In the genomic region with DNA sequence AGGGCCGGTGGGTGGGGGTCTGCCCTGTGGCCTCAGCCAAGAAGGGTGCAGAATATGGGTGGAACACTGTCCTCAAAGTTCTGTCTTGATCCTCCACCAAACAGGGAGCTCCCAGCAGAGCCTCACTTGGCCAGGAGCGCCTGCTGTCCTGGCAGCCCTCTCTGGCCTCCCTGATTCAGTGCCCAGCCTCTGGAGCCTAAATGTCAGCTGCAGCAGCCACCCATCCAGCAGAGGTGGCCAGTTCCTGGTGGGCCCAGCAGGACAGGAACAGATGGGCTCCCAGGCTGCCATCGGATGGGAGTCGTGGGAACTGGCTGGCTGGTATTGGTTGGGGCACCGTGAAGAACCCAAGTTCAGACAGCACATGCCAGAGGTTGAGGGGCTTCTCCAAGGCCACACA, we compare ENCODE assay signal across 35 cellular contexts. TPM values are rescaled to one million over a fixed set of nuclear protein-coding genes. Genes with fewer than 3 reads are reported as not detected.
DNase-seq lines count a peak whose midpoint lies in the region; ATAC-seq, FAIRE-seq and TF ChIP-seq lines count a peak whose summit lies in the region.
"Had no signal": no experiment of that assay in that cellular context is flagged by ENCODE, and none has a peak within 500 bp of the region (broad histone marks: within the 10 kb centered on the region; RNA-seq: fewer than 3 reads in every experiment).

No MANE protein-coding gene starts in this region.

- POLR2A ChIA-PET in HepG2 (lab: Yijun Ruan, JAX), result interaction anchor here (0.8 to 4.2 kb wide), 3 partner anchors 13 to 54 kb away, joined by 3 to 120 read pairs (median 43); a partner anchor contains a TSS

- H3K36me3 ChIP-seq in HepG2 (replicated peaks in 1 of 2; ENCODE audit: control insufficient read depth in 1 of 2, insufficient read depth in 2 of 2, low read length in 2 of 2) (peaks cover 0 to 6% of the 10 kb centered on the region in 2 experiments; a peak in 3 of 5 replicates), right lobe of liver (peaks cover 0 to 38% (median 3%) of the 10 kb centered on the region in 4 donors), hepatocyte (replicated peaks; ENCODE audit: insufficient read depth, low read depth) (no peaks in the 10 kb centered on the region), thymus (ENCODE audit: control insufficient read depth, insufficient read depth) (peaks cover 66% of the 10 kb centered on the region)

- H4K20me1 ChIP-seq in HepG2 (ENCODE audit: insufficient read depth, low read length) (no peaks in the 10 kb centered on the region), hepatocyte (ENCODE audit: insufficient read depth, poor library complexity, severe bottlenecking) (no peaks in the 10 kb centered on the region)

- intact Hi-C loops in HepG2 (cut with micrococcal nuclease; ENCODE audit: unreplicated experiment) (no loop called here), right lobe of liver (cut with DNase I) (no loop called here)

- TF ChIP-seq EP300 in HepG2 (IDR thresholded peaks at IDR 0.05; ENCODE audit: low read depth in 2 of 2, low read length in 2 of 2) (no peak), HepG2 (CRISPR knock-in tag; IDR thresholded peaks at IDR 0.05; ENCODE audit: borderline replicate concordance) (no peak)

- CTCF ChIA-PET in HepG2 (lab: Yijun Ruan, JAX; ENCODE audit: low intra/inter-chr PET ratio, low total read pairs), result no interaction called here

- TF ChIP-seq POLR2A in HepG2 (IDR thresholded peaks at IDR 0.05; ENCODE audit: insufficient read depth in 1 of 2, low read depth in 2 of 2, low read length in 2 of 2) (no peak), right lobe of liver (IDR thresholded peaks at IDR 0.05) (no peak)

- no peak overlapping the region for H3K4me2 ChIP-seq in HepG2 (ENCODE audit: low read depth, low read length)
- no peak overlapping the region for H3K4me2 ChIP-seq in hepatocyte

- H3K9me3 ChIP-seq in HepG2 (ENCODE audit: low read length) (no peaks in the 10 kb centered on the region), right lobe of liver (no peaks in the 10 kb centered on the region), hepatocyte (ENCODE audit: low read depth) (no peaks in the 10 kb centered on the region), thymus (ENCODE audit: control insufficient read depth) (peaks cover 1% of the 10 kb centered on the region)
- H3K9me3 ChIP-seq: esophagus muscularis mucosa, heart left ventricle, psoas muscle had no signal

- WGBS in HepG2 (ENCODE audit: low lambda C conversion rate), result 87% methylated on average over 3 of the region's 5 CpGs
- WGBS in right lobe of liver (ENCODE audit: insufficient coverage, low coverage, low lambda C conversion rate, missing lambda C conversion rate), result no CpG with 5 or more reads among the region's 5 CpGs
- 98% methylated on average over 5 of the region's 5 CpGs for WGBS in hepatocyte (ENCODE audit: low lambda C conversion rate, missing lambda C conversion rate)
- 93% methylated on average over 5 of the region's 5 CpGs for WGBS in thymus

- H3K27me3 ChIP-seq in HepG2 (ENCODE audit: control insufficient read depth in 1 of 2, insufficient read depth in 2 of 2, low read length in 2 of 2), result no peaks in the 10 kb centered on the region; a peak in 1 of 5 replicates
- no peaks in the 10 kb centered on the region for H3K27me3 ChIP-seq in right lobe of liver
- H3K27me3 ChIP-seq in hepatocyte, result no peaks in the 10 kb centered on the region
- no peaks in the 10 kb centered on the region for H3K27me3 ChIP-seq in thymus (ENCODE audit: control insufficient read depth, insufficient read depth)
- H3K27me3 ChIP-seq: brain microvascular endothelial cell, dorsolateral prefrontal cortex, esophagus muscularis mucosa, foreskin keratinocyte, heart left ventricle had no signal

- H3K4me1 ChIP-seq in HepG2 (ENCODE audit: insufficient read depth, low read length) (peaks cover 28% of the 10 kb centered on the region), right lobe of liver (peaks cover 0 to 13% (median 3%) of the 10 kb centered on the region in 4 donors), hepatocyte (ENCODE audit: insufficient read depth) (peaks cover 6% of the 10 kb centered on the region), thymus (ENCODE audit: control insufficient read depth, insufficient read depth, low read length) (peaks cover 16% of the 10 kb centered on the region)
- H3K4me1 ChIP-seq: foreskin keratinocyte had no signal

- no peak overlapping the region for H3K27ac Mint-ChIP-seq in osteocyte (ENCODE audit: unreplicated experiment)
- H3K27ac Mint-ChIP-seq: H9, type B pancreatic cell had no signal

- BruUV-seq in HepG2 (replicated peaks; lab: Mats Ljungman, UMichigan), result no TSS peak

- ATAC-seq in HepG2 (no peak), right lobe of liver (no peak)
- ATAC-seq: foreskin keratinocyte, heart left ventricle, PC-3, psoas muscle had no signal

- H3K4me1 Mint-ChIP-seq in osteocyte (ENCODE audit: unreplicated experiment), result peaks cover 22% of the 10 kb centered on the region

- H3K27me3 Mint-ChIP-seq in osteocyte (ENCODE audit: unreplicated experiment), result no peaks in the 10 kb centered on the region
- H3K27me3 Mint-ChIP-seq: type B pancreatic cell had no signal

- in situ Hi-C loops in HepG2 (cut with HindIII; ENCODE audit: extremely low pct_ligation_motif_present, low pct_unique_long_range_greater_than_20kb), result no loop called here

- no peak for TF ChIP-seq RAD21 in HepG2 (CRISPR knock-in tag; IDR thresholded peaks at IDR 0.05)

- no peak overlapping the region for H3K4me3 Mint-ChIP-seq in osteocyte (ENCODE audit: unreplicated experiment)
- H3K4me3 Mint-ChIP-seq: type B pancreatic cell had no signal

- no peak overlapping the region for H3K4me3 ChIP-seq in HepG2 (replicated peaks in 1 of 3; ENCODE audit: insufficient read depth in 1 of 3, low read depth in 2 of 3, low read length in 3 of 3)
- no peak overlapping the region for H3K4me3 ChIP-seq in right lobe of liver
- no peak overlapping the region for H3K4me3 ChIP-seq in hepatocyte
- H3K4me3 ChIP-seq in thymus (ENCODE audit: low read length), result no peak overlapping the region
- H3K4me3 ChIP-seq: dorsolateral prefrontal cortex, esophagus muscularis mucosa, heart left ventricle, psoas muscle, SK-N-MC had no signal

- H3K27ac ChIP-seq in HepG2 (ENCODE audit: extremely low read length, insufficient read depth, low read length) (no peak overlapping the region), right lobe of liver (no peak overlapping the region), hepatocyte (no peak overlapping the region), thymus (ENCODE audit: low read depth) (peak overlapping the region; percentile 18)
- H3K27ac ChIP-seq: brain microvascular endothelial cell, dorsolateral prefrontal cortex, esophagus muscularis mucosa, foreskin keratinocyte, heart left ventricle, HL-60, psoas muscle, SK-N-MC had no signal

- no peak for FAIRE-seq in HepG2 (lab: Jason Lieb, UNC)
- FAIRE-seq: endometrium, kidney had no signal

- H2AFZ ChIP-seq in HepG2 (ENCODE audit: low read length) (no peak overlapping the region), hepatocyte (no peak overlapping the region)

- no peaks in the 10 kb centered on the region for H3K9me2 ChIP-seq in hepatocyte (replicated peaks; ENCODE audit: insufficient read depth)

- no peaks in the 10 kb centered on the region for H3K79me2 ChIP-seq in HepG2 (ENCODE audit: insufficient read depth, low read length)
- H3K79me2 ChIP-seq in hepatocyte, result peaks cover 12% of the 10 kb centered on the region

- peaks cover 26% of the 10 kb centered on the region for H3K36me3 Mint-ChIP-seq in osteocyte (ENCODE audit: unreplicated experiment)

- H3K9me3 Mint-ChIP-seq in osteocyte (ENCODE audit: unreplicated experiment), result no peaks in the 10 kb centered on the region
- H3K9me3 Mint-ChIP-seq: H9, type B pancreatic cell had no signal

- no peak for DNase-seq in HepG2 (ENCODE audit: low spot score)
- DNase-seq in right lobe of liver, result no peak
- peak; percentile 3 for DNase-seq in hepatocyte (ENCODE audit: low spot score)
- DNase-seq in NCI-H146 treated with DMSO at 0.1 percent for 48 hours (lab: John Stamatoyannopoulos, UW; ENCODE audit: unreplicated experiment), result no peak
- DNase-seq in osteocyte (ENCODE audit: extremely low spot score, unreplicated experiment), result no peak
- DNase-seq: activated CD4-positive, alpha-beta T cell treated with anti-CD3 and anti-CD28 coated beads, Interleukin-2, amount 50 U/mL, for 1 hour; activated CD4-positive, CD25-positive, alpha-beta regulatory T cell; activated naive CD4-positive, alpha-beta T cell treated with anti-CD3 and anti-CD28 coated beads, Interleukin-2, amount 50 U/mL, for 16 hours; amygdala; brain microvascular endothelial cell; DMS153; dorsolateral prefrontal cortex; foreskin keratinocyte; H9; heart left ventricle; kidney; NCI-H1417 treated with DMSO at 0.1 percent for 48 hours; NCI-H2081; NCI-H226; NCI-H526 treated with DMSO at 0.1 percent for 48 hours; NK-92 treated with Interleukin-12 subunit alpha and Interleukin-12 subunit beta, amount 100 ng/mL, for 24 hours; nucleus accumbens; PC-3; psoas muscle; stimulated activated CD4-positive, alpha-beta T cell treated with anti-CD3 and anti-CD28 coated beads, Interleukin-4, amount 100 ng/mL, for 4 hours; substantia nigra; T-helper 1 cell had no signal

- TF ChIP-seq CTCF in HepG2 (CRISPR knock-in tag; IDR thresholded peaks at IDR 0.05) (no peak), right lobe of liver (IDR thresholded peaks at IDR 0.05) (no peak), hepatocyte (IDR thresholded peaks at IDR 0.05; ENCODE audit: poor library complexity) (no peak), osteocyte (IDR thresholded peaks at IDR 0.05) (no peak)

- H3K9ac ChIP-seq in HepG2 (ENCODE audit: insufficient read depth, low read depth, low read length), result no peak overlapping the region

RNA-seq across cellular contexts. Expression of a gene that starts 1.8 kb away (rescaled TPM):
- total RNA-seq in HepG2 (2016; rRNA removed; fragmentation: Illumina TruSeq; extraction: Trizol) (9.9 and 10.3 TPM in 2 replicates), right lobe of liver (10 to 100 TPM; 13.5 to 20.3 (median 18.6) TPM), hepatocyte (22.4 and 26.9 TPM in 2 replicates), osteocyte (36.1 and 37.5 TPM in 2 replicates)
- 7.1 and 12.3 TPM in 2 replicates for total RNA-seq in HepG2 (2016; cell fraction: cytosol; rRNA removed; fragmentation: Illumina TruSeq; extraction: Trizol; ENCODE audit: low read depth)
- total RNA-seq in HepG2 (2016; cell fraction: insoluble cytoplasmic fraction; rRNA removed; fragmentation: Illumina TruSeq; extraction: Trizol), result 10.7 and 11.6 TPM in 2 replicates
- total RNA-seq in HepG2 (2016; cell fraction: membrane; rRNA removed; fragmentation: Illumina TruSeq; extraction: Trizol), result 12.0 and 15.3 TPM in 2 replicates
- total RNA-seq in HepG2 (2016; cell fraction: nucleus; rRNA removed; fragmentation: Illumina TruSeq; extraction: Trizol), result 6.2 and 7.0 TPM in 2 replicates
- polyA plus RNA-seq in HepG2 (2011; rRNA removed) (16.3 and 17.6 TPM in 2 replicates), hepatocyte (42.6 and 46.7 TPM in 2 replicates), thymus (52.9 TPM)
- polyA plus RNA-seq in HepG2 (2011; cell fraction: cytosol; rRNA removed), result 16.8 and 22.4 TPM in 2 replicates
- 10.1 and 12.6 TPM in 2 replicates for polyA plus RNA-seq in HepG2 (2011; cell fraction: nucleus; rRNA removed)
- polyA plus RNA-seq in HepG2 (2012), result 9.7 and 10.1 TPM in 2 replicates
- 24.0 and 30.1 TPM in 2 replicates for polyA plus RNA-seq in HepG2 (2016; cell fraction: cytosol; fragmentation: Illumina TruSeq; extraction: Trizol; ENCODE audit: low read depth)
- polyA plus RNA-seq in HepG2 (2016; cell fraction: insoluble cytoplasmic fraction; fragmentation: Illumina TruSeq; extraction: Trizol; ENCODE audit: low read depth), result 22.5 and 22.6 TPM in 2 replicates
- polyA plus RNA-seq in HepG2 (2016; cell fraction: membrane; fragmentation: Illumina TruSeq; extraction: Trizol; ENCODE audit: low read depth), result 21.6 and 24.0 TPM in 2 replicates
- polyA plus RNA-seq in HepG2 (2016; cell fraction: nucleus; fragmentation: Illumina TruSeq; extraction: Trizol; ENCODE audit: insufficient read depth, low read depth), result 20.5 and 25.4 TPM in 2 replicates
- 10.8 and 31.8 TPM in 2 replicates for polyA minus RNA-seq in HepG2 (2011; rRNA and poly(A)+ RNA removed; ENCODE audit: low replicate concordance)
- polyA minus RNA-seq in HepG2 (2011; cell fraction: cytosol; rRNA and poly(A)+ RNA removed), result 5.4 and 6.4 TPM in 2 replicates
- polyA minus RNA-seq in HepG2 (2011; cell fraction: nucleus; rRNA and poly(A)+ RNA removed), result 8.2 and 9.4 TPM in 2 replicates

RNA-seq across cellular contexts. Expression of a gene that starts 12.7 kb away (rescaled TPM):
- total RNA-seq in HepG2 (2016; rRNA removed; fragmentation: Illumina TruSeq; extraction: Trizol), result 10.6 and 13.6 TPM in 2 replicates
- 4.8 and 7.7 TPM in 2 replicates for total RNA-seq in HepG2 (2016; cell fraction: cytosol; rRNA removed; fragmentation: Illumina TruSeq; extraction: Trizol; ENCODE audit: low read depth)
- total RNA-seq in HepG2 (2016; cell fraction: insoluble cytoplasmic fraction; rRNA removed; fragmentation: Illumina TruSeq; extraction: Trizol), result 11.7 and 14.6 TPM in 2 replicates
- 11.2 and 12.2 TPM in 2 replicates for total RNA-seq in HepG2 (2016; cell fraction: membrane; rRNA removed; fragmentation: Illumina TruSeq; extraction: Trizol)
- total RNA-seq in HepG2 (2016; cell fraction: nucleus; rRNA removed; fragmentation: Illumina TruSeq; extraction: Trizol), result 12.8 and 13.1 TPM in 2 replicates
- 17.2 and 19.8 TPM in 2 replicates for polyA plus RNA-seq in HepG2 (2011; rRNA removed)
- 21.9 and 24.8 TPM in 2 replicates for polyA plus RNA-seq in HepG2 (2011; cell fraction: cytosol; rRNA removed)
- 29.8 and 34.9 TPM in 2 replicates for polyA plus RNA-seq in HepG2 (2011; cell fraction: nucleus; rRNA removed)
- polyA plus RNA-seq in HepG2 (2012), result 26.4 and 27.7 TPM in 2 replicates
- polyA plus RNA-seq in HepG2 (2016; cell fraction: cytosol; fragmentation: Illumina TruSeq; extraction: Trizol; ENCODE audit: low read depth), result 7.6 and 9.7 TPM in 2 replicates
- 20.5 and 23.3 TPM in 2 replicates for polyA plus RNA-seq in HepG2 (2016; cell fraction: insoluble cytoplasmic fraction; fragmentation: Illumina TruSeq; extraction: Trizol; ENCODE audit: low read depth)
- polyA plus RNA-seq in HepG2 (2016; cell fraction: membrane; fragmentation: Illumina TruSeq; extraction: Trizol; ENCODE audit: low read depth), result 14.5 and 14.9 TPM in 2 replicates
- 24.5 and 32.1 TPM in 2 replicates for polyA plus RNA-seq in HepG2 (2016; cell fraction: nucleus; fragmentation: Illumina TruSeq; extraction: Trizol; ENCODE audit: insufficient read depth, low read depth)
- 8.0 and 13.7 TPM in 2 replicates for polyA minus RNA-seq in HepG2 (2011; rRNA and poly(A)+ RNA removed; ENCODE audit: low replicate concordance)
- polyA minus RNA-seq in HepG2 (2011; cell fraction: cytosol; rRNA and poly(A)+ RNA removed), result 12.6 and 14.8 TPM in 2 replicates
- 9.7 and 13.4 TPM in 2 replicates for polyA minus RNA-seq in HepG2 (2011; cell fraction: nucleus; rRNA and poly(A)+ RNA removed)
- total RNA-seq in right lobe of liver, result 10 to 100 TPM; 17.8 to 64.2 (median 31.2) TPM
- total RNA-seq in hepatocyte, result 9.5 and 15.3 TPM in 2 replicates
- 44.7 and 47.7 TPM in 2 replicates for polyA plus RNA-seq in hepatocyte
- polyA plus RNA-seq in thymus, result 24.8 TPM
- total RNA-seq in osteocyte, result 24.8 and 28.5 TPM in 2 replicates

RNA-seq across cellular contexts. Expression of a gene that starts 32.4 kb away (rescaled TPM):
- total RNA-seq in HepG2 (2016; rRNA removed; fragmentation: Illumina TruSeq; extraction: Trizol) (54.1 and 72.4 TPM in 2 replicates), right lobe of liver (100 to 1,000 TPM in 1 of 6 experiments, 10 to 100 TPM in 5; 48.5 to 105 (median 80.9) TPM), hepatocyte (116 and 133 TPM in 2 replicates), osteocyte (43.9 and 44.2 TPM in 2 replicates)
- total RNA-seq in HepG2 (2016; cell fraction: cytosol; rRNA removed; fragmentation: Illumina TruSeq; extraction: Trizol; ENCODE audit: low read depth), result 22.9 and 27.2 TPM in 2 replicates
- total RNA-seq in HepG2 (2016; cell fraction: insoluble cytoplasmic fraction; rRNA removed; fragmentation: Illumina TruSeq; extraction: Trizol), result 48.8 and 69.5 TPM in 2 replicates
- 61.5 and 68.4 TPM in 2 replicates for total RNA-seq in HepG2 (2016; cell fraction: membrane; rRNA removed; fragmentation: Illumina TruSeq; extraction: Trizol)
- 29.9 and 36.5 TPM in 2 replicates for total RNA-seq in HepG2 (2016; cell fraction: nucleus; rRNA removed; fragmentation: Illumina TruSeq; extraction: Trizol)
- polyA plus RNA-seq in HepG2 (2011; rRNA removed) (30.9 and 38.5 TPM in 2 replicates), hepatocyte (157 and 169 TPM in 2 replicates), thymus (15.0 TPM)
- 31.1 and 56.9 TPM in 2 replicates for polyA plus RNA-seq in HepG2 (2011; cell fraction: cytosol; rRNA removed)
- polyA plus RNA-seq in HepG2 (2011; cell fraction: nucleus; rRNA removed), result 53.5 and 56.3 TPM in 2 replicates
- polyA plus RNA-seq in HepG2 (2012), result 18.4 and 25.4 TPM in 2 replicates
- polyA plus RNA-seq in HepG2 (2016; cell fraction: cytosol; fragmentation: Illumina TruSeq; extraction: Trizol; ENCODE audit: low read depth), result 25.2 and 25.5 TPM in 2 replicates
- 59.8 and 61.8 TPM in 2 replicates for polyA plus RNA-seq in HepG2 (2016; cell fraction: insoluble cytoplasmic fraction; fragmentation: Illumina TruSeq; extraction: Trizol; ENCODE audit: low read depth)
- polyA plus RNA-seq in HepG2 (2016; cell fraction: membrane; fragmentation: Illumina TruSeq; extraction: Trizol; ENCODE audit: low read depth), result 50.4 and 51.1 TPM in 2 replicates
- 66.6 and 74.0 TPM in 2 replicates for polyA plus RNA-seq in HepG2 (2016; cell fraction: nucleus; fragmentation: Illumina TruSeq; extraction: Trizol; ENCODE audit: insufficient read depth, low read depth)
- 45.5 and 76.9 TPM in 2 replicates for polyA minus RNA-seq in HepG2 (2011; rRNA and poly(A)+ RNA removed; ENCODE audit: low replicate concordance)
- 41.1 and 47.4 TPM in 2 replicates for polyA minus RNA-seq in HepG2 (2011; cell fraction: cytosol; rRNA and poly(A)+ RNA removed)
- polyA minus RNA-seq in HepG2 (2011; cell fraction: nucleus; rRNA and poly(A)+ RNA removed), result 10.2 and 12.1 TPM in 2 replicates

RNA-seq across cellular contexts. Expression of a gene that starts 51.2 kb away (rescaled TPM):
- 0.13 and 0.15 TPM in 2 replicates for total RNA-seq in HepG2 (2016; rRNA removed; fragmentation: Illumina TruSeq; extraction: Trizol)
- 0.09 and 0.10 TPM in 2 replicates for total RNA-seq in HepG2 (2016; cell fraction: cytosol; rRNA removed; fragmentation: Illumina TruSeq; extraction: Trizol; ENCODE audit: low read depth)
- total RNA-seq in HepG2 (2016; cell fraction: insoluble cytoplasmic fraction; rRNA removed; fragmentation: Illumina TruSeq; extraction: Trizol), result 0.18 and 0.19 TPM in 2 replicates
- total RNA-seq in HepG2 (2016; cell fraction: membrane; rRNA removed; fragmentation: Illumina TruSeq; extraction: Trizol), result 0.06 and 0.07 TPM in 2 replicates
- total RNA-seq in HepG2 (2016; cell fraction: nucleus; rRNA removed; fragmentation: Illumina TruSeq; extraction: Trizol), result 0.09 and 0.50 TPM in 2 replicates
- polyA plus RNA-seq in HepG2 (2011; rRNA removed), result 1.5 and 1.9 TPM in 2 replicates
- polyA plus RNA-seq in HepG2 (2011; cell fraction: cytosol; rRNA removed), result 0.76 and 1.0 TPM in 2 replicates
- 7.3 and 10.3 TPM in 2 replicates for polyA plus RNA-seq in HepG2 (2011; cell fraction: nucleus; rRNA removed)
- 0.28 and 0.53 TPM in 2 replicates for polyA plus RNA-seq in HepG2 (2012)
- not detected in 2 replicates for polyA plus RNA-seq in HepG2 (2016; cell fraction: cytosol; fragmentation: Illumina TruSeq; extraction: Trizol; ENCODE audit: low read depth)
- polyA plus RNA-seq in HepG2 (2016; cell fraction: insoluble cytoplasmic fraction; fragmentation: Illumina TruSeq; extraction: Trizol; ENCODE audit: low read depth), result 0.17 and 0.35 TPM in 2 replicates
- not detected in 2 replicates for polyA plus RNA-seq in HepG2 (2016; cell fraction: membrane; fragmentation: Illumina TruSeq; extraction: Trizol; ENCODE audit: low read depth)
- polyA plus RNA-seq in HepG2 (2016; cell fraction: nucleus; fragmentation: Illumina TruSeq; extraction: Trizol; ENCODE audit: insufficient read depth, low read depth), result 0.71 and 1.1 TPM in 2 replicates
- 0.12 and 1.7 TPM in 2 replicates for polyA minus RNA-seq in HepG2 (2011; rRNA and poly(A)+ RNA removed; ENCODE audit: low replicate concordance)
- 0.35 and 0.79 TPM in 2 replicates for polyA minus RNA-seq in HepG2 (2011; cell fraction: cytosol; rRNA and poly(A)+ RNA removed)
- 2.1 TPM in 2 replicates for polyA minus RNA-seq in HepG2 (2011; cell fraction: nucleus; rRNA and poly(A)+ RNA removed)
- total RNA-seq in right lobe of liver, result 1 to 10 TPM in 5 of 6 experiments, under 1 TPM in 1; 0.81 to 3.6 (median 1.7) TPM
- total RNA-seq in hepatocyte, result 3.0 TPM in 1 of 2 replicates, not detected in the other
- polyA plus RNA-seq in hepatocyte, result 0.98 and 1.2 TPM in 2 replicates
- polyA plus RNA-seq in thymus, result 4.4 TPM
- total RNA-seq in osteocyte, result not detected in 2 replicates
- total RNA-seq: foreskin keratinocyte, myocyte, PC-3 had no signal
- polyA plus RNA-seq: BJ had no signal

RNA-seq across cellular contexts. Expression of a gene that starts 53.9 kb away (rescaled TPM):
- total RNA-seq in HepG2 (2016; rRNA removed; fragmentation: Illumina TruSeq; extraction: Trizol), result 62.2 and 70.0 TPM in 2 replicates
- total RNA-seq in HepG2 (2016; cell fraction: cytosol; rRNA removed; fragmentation: Illumina TruSeq; extraction: Trizol; ENCODE audit: low read depth), result 49.6 and 50.1 TPM in 2 replicates
- total RNA-seq in HepG2 (2016; cell fraction: insoluble cytoplasmic fraction; rRNA removed; fragmentation: Illumina TruSeq; extraction: Trizol), result 66.9 and 67.7 TPM in 2 replicates
- total RNA-seq in HepG2 (2016; cell fraction: membrane; rRNA removed; fragmentation: Illumina TruSeq; extraction: Trizol), result 71.5 and 75.2 TPM in 2 replicates
- 37.2 and 48.0 TPM in 2 replicates for total RNA-seq in HepG2 (2016; cell fraction: nucleus; rRNA removed; fragmentation: Illumina TruSeq; extraction: Trizol)
- polyA plus RNA-seq in HepG2 (2011; rRNA removed), result 74.5 and 82.0 TPM in 2 replicates
- 69.8 and 85.6 TPM in 2 replicates for polyA plus RNA-seq in HepG2 (2011; cell fraction: cytosol; rRNA removed)
- polyA plus RNA-seq in HepG2 (2011; cell fraction: nucleus; rRNA removed), result 92.8 and 107 TPM in 2 replicates
- polyA plus RNA-seq in HepG2 (2012), result 44.2 and 51.1 TPM in 2 replicates
- polyA plus RNA-seq in HepG2 (2016; cell fraction: cytosol; fragmentation: Illumina TruSeq; extraction: Trizol; ENCODE audit: low read depth), result 54.4 and 55.6 TPM in 2 replicates
- 70.2 and 82.2 TPM in 2 replicates for polyA plus RNA-seq in HepG2 (2016; cell fraction: insoluble cytoplasmic fraction; fragmentation: Illumina TruSeq; extraction: Trizol; ENCODE audit: low read depth)
- polyA plus RNA-seq in HepG2 (2016; cell fraction: membrane; fragmentation: Illumina TruSeq; extraction: Trizol; ENCODE audit: low read depth), result 69.7 and 70.7 TPM in 2 replicates
- polyA plus RNA-seq in HepG2 (2016; cell fraction: nucleus; fragmentation: Illumina TruSeq; extraction: Trizol; ENCODE audit: insufficient read depth, low read depth), result 93.5 and 101 TPM in 2 replicates
- 31.9 and 92.2 TPM in 2 replicates for polyA minus RNA-seq in HepG2 (2011; rRNA and poly(A)+ RNA removed; ENCODE audit: low replicate concordance)
- 15.5 and 18.6 TPM in 2 replicates for polyA minus RNA-seq in HepG2 (2011; cell fraction: cytosol; rRNA and poly(A)+ RNA removed)
- polyA minus RNA-seq in HepG2 (2011; cell fraction: nucleus; rRNA and poly(A)+ RNA removed), result 20.5 and 25.1 TPM in 2 replicates
- 10 to 100 TPM; 29.2 to 51.3 (median 37.9) TPM for total RNA-seq in right lobe of liver
- total RNA-seq in hepatocyte, result 63.8 and 71.4 TPM in 2 replicates
- 94.1 and 97.9 TPM in 2 replicates for polyA plus RNA-seq in hepatocyte
- 94.4 TPM for polyA plus RNA-seq in thymus
- total RNA-seq in osteocyte, result 92.5 and 93.7 TPM in 2 replicates
